In genomic region chr6:106889692-106890091, GRCh38 we compare ENCODE assay signal across 18 cellular contexts.
A peak's percentile ranks its signal among the peaks of the same experiment; 100 is the strongest.
DNase-seq lines count a peak whose midpoint lies in the region; ATAC-seq and TF ChIP-seq lines count a peak whose summit lies in the region.
"Had no signal": no experiment of that assay in that cellular context is flagged by ENCODE, and none has a peak within 500 bp of the region (broad histone marks: within the 10 kb centered on the region; RNA-seq: fewer than 3 reads in every experiment).

No MANE protein-coding gene starts in this region.

- peaks cover 55% of the 10 kb centered on the region for H3K4me1 Mint-ChIP-seq in WTC11
- H3K4me1 Mint-ChIP-seq: CD4-positive, CD25-positive, alpha-beta regulatory T cell had no signal

- no peaks in the 10 kb centered on the region for H3K36me3 ChIP-seq in HUES48 (ENCODE audit: control insufficient read depth, insufficient read depth, low read length)
- H3K36me3 ChIP-seq: SJSA1 had no signal

- H3K27me3 Mint-ChIP-seq in WTC11 (ENCODE audit: low read depth) = no peaks in the 10 kb centered on the region

- H3K27ac Mint-ChIP-seq in WTC11 = no peak overlapping the region
- H3K27ac Mint-ChIP-seq: CD4-positive, CD25-positive, alpha-beta regulatory T cell; H9 had no signal

- no peak overlapping the region for H3K4me3 Mint-ChIP-seq in WTC11
- H3K4me3 Mint-ChIP-seq: CD4-positive, CD25-positive, alpha-beta regulatory T cell; H9 had no signal

- no peaks in the 10 kb centered on the region for H3K9me3 ChIP-seq in HUES48 (ENCODE audit: control insufficient read depth, insufficient read depth, low read length)
- H3K9me3 ChIP-seq: A549, SJSA1 had no signal

- H3K9me3 Mint-ChIP-seq in WTC11 = peaks cover 6% of the 10 kb centered on the region; the same call in 1 of the 2 replicates

- no peaks in the 10 kb centered on the region for H3K36me3 Mint-ChIP-seq in WTC11
- H3K36me3 Mint-ChIP-seq: CD4-positive, CD25-positive, alpha-beta regulatory T cell had no signal

- ATAC-seq in WTC11 (no peak), foreskin keratinocyte (no peak), HG02642 (IDR thresholded peaks at IDR 0.05; ENCODE audit: poor library complexity, unreplicated experiment) (no peak)
- ATAC-seq: A549, Right ventricle myocardium inferior had no signal

- no peak for TF ChIP-seq CTCF in WTC11 (IDR thresholded peaks at IDR 0.05)
- no peak for TF ChIP-seq CTCF in foreskin keratinocyte (conservative IDR thresholded peaks at IDR 0.05)

- DNase-seq in WTC11 (ENCODE audit: low spot score) = no peak
- DNase-seq in foreskin keratinocyte = no peak
- no peak for DNase-seq in Ammon's horn (ENCODE audit: low spot score)
- no peak for DNase-seq in H4 (ENCODE audit: low spot score)
- no peak for DNase-seq in NCI-H526 treated with DMSO at 0.1 percent for 48 hours (lab: John Stamatoyannopoulos, UW)
- DNase-seq: CD4-positive, CD25-positive, alpha-beta regulatory T cell; DMS79; H9; NCI-H1105; NCI-H2029 treated with DMSO at 0.1 percent for 48 hours; NCI-H2171 treated with DMSO at 0.1 percent for 48 hours; NCI-H526 had no signal

- H3K27ac ChIP-seq in HUES48 (ENCODE audit: low read depth, low read length) (peak overlapping the region; percentile 71), foreskin keratinocyte (peak overlapping the region; percentile 81)
- H3K27ac ChIP-seq: A549, KMS-11, SJSA1 had no signal

- H3K27me3 ChIP-seq in HUES48 (ENCODE audit: control insufficient read depth, insufficient read depth, low read length) (no peaks in the 10 kb centered on the region), foreskin keratinocyte (no peaks in the 10 kb centered on the region)
- H3K27me3 ChIP-seq: SJSA1 had no signal

- no peak overlapping the region for H3K9ac ChIP-seq in HUES48 (ENCODE audit: low read depth, low read length)
- H3K9ac ChIP-seq: KMS-11 had no signal

- peaks cover 25% of the 10 kb centered on the region for H3K4me1 ChIP-seq in HUES48 (ENCODE audit: control insufficient read depth, insufficient read depth, low read length)
- peaks cover 25% of the 10 kb centered on the region for H3K4me1 ChIP-seq in foreskin keratinocyte

- no peak overlapping the region for H3K4me3 ChIP-seq in HUES48 (ENCODE audit: low read depth, low read length)
- H3K4me3 ChIP-seq: A549, SJSA1 had no signal

- CTCF ChIA-PET in WTC11 (lab: Charles Lee) = no interaction called here

- POLR2A ChIA-PET in WTC11 (lab: Charles Lee) = no interaction called here

TF ChIP-seq in WTC11, 78 proteins besides CTCF, POLR2A, EP300 and RAD21:
- TF ChIP-seq ZNF121 (CRISPR knock-in tag; IDR thresholded peaks at IDR 0.05) (no peak), ZNF219 (CRISPR knock-in tag; IDR thresholded peaks at IDR 0.05; ENCODE audit: borderline replicate concordance) (no peak), HMGA2 (CRISPR knock-in tag; IDR thresholded peaks at IDR 0.05) (peak; percentile 97)
